ENCODE assay signal across 13 cellular contexts in the genomic region with DNA sequence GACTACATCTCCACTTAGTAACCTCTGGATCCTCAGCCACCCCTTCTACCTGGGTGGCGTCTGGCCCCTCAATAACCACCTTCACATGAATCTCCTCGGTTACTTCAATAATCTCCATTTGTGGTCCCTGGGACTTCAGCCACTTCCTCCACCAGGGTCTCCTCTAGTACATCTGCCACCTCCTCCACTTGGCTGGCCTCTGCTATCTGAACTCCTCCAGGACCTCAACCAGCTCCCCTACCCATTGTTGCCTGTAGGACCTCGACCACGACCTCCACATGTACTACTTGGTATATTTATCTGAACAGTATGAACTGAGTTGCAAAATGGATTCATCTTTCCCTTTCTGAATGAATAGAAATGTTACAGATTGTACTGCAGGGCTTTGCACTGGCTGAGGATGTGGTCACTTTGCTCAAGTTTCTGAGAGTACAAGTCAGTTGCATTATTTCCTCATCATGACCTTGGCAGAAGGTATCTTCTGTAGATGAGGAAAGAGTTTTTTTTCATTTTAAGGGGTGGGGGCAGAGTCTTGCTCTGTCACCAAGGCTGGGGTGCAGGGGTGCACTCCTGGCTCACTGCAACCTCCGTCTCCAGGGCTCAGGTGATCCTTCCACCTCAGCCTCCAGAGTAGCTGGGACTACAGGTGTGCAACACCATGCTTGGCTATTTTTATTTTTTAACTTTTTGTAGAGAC. TPM values are rescaled to one million over a fixed set of nuclear protein-coding genes. Genes with fewer than 3 reads are reported as not detected.
DNase-seq lines count a peak whose midpoint lies in the region; ATAC-seq, FAIRE-seq and TF ChIP-seq lines count a peak whose summit lies in the region.
"Had no signal": no experiment of that assay in that cellular context is flagged by ENCODE, and none has a peak within 500 bp of the region (broad histone marks: within the 10 kb centered on the region; RNA-seq: fewer than 3 reads in every experiment).

No MANE protein-coding gene starts in this region.

- BruUV-seq in GM12878 (replicated peaks; lab: Mats Ljungman, UMichigan), result no TSS peak

- TF ChIP-seq POLR2A in GM12878 (IDR thresholded peaks at IDR 0.05; ENCODE audit: low read depth, low read length), result no peak

- RAD21 ChIA-PET in GM12878 (lab: Charles Lee; ENCODE audit: unreplicated experiment), result interaction anchor here (1.5 to 1.6 kb wide), 2 partner anchors 102 to 109 kb away, joined by 3 to 7 read pairs; no protein-coding TSS in a partner anchor

- no peaks in the 10 kb centered on the region for H3K9me3 ChIP-seq in GM12878 (replicated peaks; ENCODE audit: control insufficient read depth, insufficient read depth, low read length)

- no peak overlapping the region for H3K4me3 Mint-ChIP-seq in activated naive CD4-positive, alpha-beta T cell treated with anti-CD3 and anti-CD28 coated beads, Interleukin-2, amount 10 ng/mL, durations not matched to agents 7 days and 5 days
- H3K4me3 Mint-ChIP-seq: naive B cell had no signal

- H3K4me3 ChIP-seq in GM12878, result no peak overlapping the region

- peaks cover 8% of the 10 kb centered on the region for H3K4me1 ChIP-seq in GM12878 (ENCODE audit: control insufficient read depth, insufficient read depth, low read length)

- H3K9ac ChIP-seq in GM12878 (ENCODE audit: control insufficient read depth, insufficient read depth, low read length), result no peak overlapping the region

- CTCF ChIA-PET in GM12878 (lab: Yijun Ruan, JAX), result interaction anchor here (2.8 kb wide), 1 partner anchor 109 kb away, joined by 10 read pairs; no protein-coding TSS in a partner anchor
- CTCF ChIA-PET in activated naive CD4-positive, alpha-beta T cell treated with anti-CD3 and anti-CD28 coated beads, Interleukin-2, amount 10 ng/mL, durations not matched to agents 7 days and 5 days (lab: Charles Lee), result interaction anchor here (1.6 to 2.1 kb wide), 4 partner anchors 7 to 324 kb away, joined by 5 to 8 read pairs (median 8); no protein-coding TSS in a partner anchor

- 12% methylated on average over 5 of the region's 5 CpGs for WGBS in GM12878 (ENCODE audit: insufficient coverage, insufficient replicate concordance, low lambda C conversion rate, missing lambda C conversion rate)

- peak; percentile 74 for ATAC-seq in GM18520 (IDR thresholded peaks at IDR 0.05; ENCODE audit: unreplicated experiment)
- ATAC-seq in GM21515 (IDR thresholded peaks at IDR 0.05; ENCODE audit: unreplicated experiment), result peak; percentile 64
- ATAC-seq in HG03354 (IDR thresholded peaks at IDR 0.05; ENCODE audit: poor library complexity, severe bottlenecking, unreplicated experiment), result peak; percentile 68
- no peak; the same call in 2 of the 3 replicates for ATAC-seq in GM12878

- FAIRE-seq in GM12878 (lab: Jason Lieb, UNC), result no peak
- FAIRE-seq: G401.6 had no signal

- TF ChIP-seq RAD21 in GM12878 (IDR thresholded peaks at IDR 0.05; ENCODE audit: insufficient read depth, low read depth, low read length), result no peak

- POLR2A ChIA-PET in GM12878 (lab: Charles Lee), result no interaction called here

- DNase-seq in GM12878 (ENCODE audit: low read depth, low spot score) (peak; percentile 11), ureter (ENCODE audit: low spot score) (no peak), NCI-H2196 (lab: John Stamatoyannopoulos, UW; ENCODE audit: unreplicated experiment) (no peak), D341Med (ENCODE audit: low spot score) (no peak)
- DNase-seq in activated naive CD4-positive, alpha-beta T cell treated with anti-CD3 and anti-CD28 coated beads, Interleukin-2, amount 10 ng/mL, durations not matched to agents 7 days and 5 days, result no peak
- DNase-seq: activated CD4-positive, alpha-beta T cell treated with anti-CD3 and anti-CD28 coated beads for 1 hour; naive B cell; NK-92 treated with Interleukin-12 subunit alpha and Interleukin-12 subunit beta, amount 100 ng/mL, for 24 hours had no signal

- intact Hi-C loops in GM12878 (cut with micrococcal nuclease; ENCODE audit: unreplicated experiment), result no loop called here

- no peaks in the 10 kb centered on the region for H4K20me1 ChIP-seq in GM12878 (ENCODE audit: control insufficient read depth, insufficient read depth)

- H3K4me1 Mint-ChIP-seq in activated naive CD4-positive, alpha-beta T cell treated with anti-CD3 and anti-CD28 coated beads, Interleukin-2, amount 10 ng/mL, durations not matched to agents 7 days and 5 days, result peaks cover 11% of the 10 kb centered on the region
- H3K4me1 Mint-ChIP-seq: naive B cell had no signal

- H3K27ac ChIP-seq in GM12878 (ENCODE audit: control insufficient read depth, insufficient read depth), result no peak overlapping the region

- TF ChIP-seq CTCF in GM12878 (IDR thresholded peaks at IDR 0.05 in 2 of 3, conservative IDR thresholded peaks at IDR 0.05 in 1 of 3; ENCODE audit: control insufficient read depth in 2 of 3, extremely low read depth in 1 of 3, insufficient read depth in 1 of 3, low read depth in 3 of 3, low read length in 3 of 3), result no peak

- H3K36me3 ChIP-seq in GM12878 (ENCODE audit: control insufficient read depth in 2 of 2, insufficient read depth in 2 of 2, low read length in 1 of 2), result no peaks in the 10 kb centered on the region

- H3K79me2 ChIP-seq in GM12878 (ENCODE audit: control insufficient read depth, insufficient read depth, low read length), result no peaks in the 10 kb centered on the region

- no peaks in the 10 kb centered on the region for H3K36me3 Mint-ChIP-seq in activated naive CD4-positive, alpha-beta T cell treated with anti-CD3 and anti-CD28 coated beads, Interleukin-2, amount 10 ng/mL, durations not matched to agents 7 days and 5 days
- H3K36me3 Mint-ChIP-seq: naive B cell had no signal

- H3K27me3 ChIP-seq in GM12878 (replicated peaks in 1 of 2; ENCODE audit: control insufficient read depth in 2 of 2, insufficient read depth in 2 of 2, low read length in 1 of 2), result no peaks in the 10 kb centered on the region; a peak in 1 of 4 replicates

- SMC1A ChIA-PET in GM12878 (lab: Charles Lee; ENCODE audit: uncharacterized antibody, unreplicated experiment), result interaction anchor here (1.3 kb wide), 1 partner anchor 110 kb away, joined by 6 read pairs; no protein-coding TSS in a partner anchor

- in situ Hi-C loops in GM12878 (cut with MboI), result no loop called here

- no peak for TF ChIP-seq EP300 in GM12878 (IDR thresholded peaks at IDR 0.05; ENCODE audit: borderline replicate concordance in 1 of 2, control insufficient read depth in 1 of 2, low read depth in 2 of 2, low read length in 2 of 2)

- H3K27me3 Mint-ChIP-seq in activated naive CD4-positive, alpha-beta T cell treated with anti-CD3 and anti-CD28 coated beads, Interleukin-2, amount 10 ng/mL, durations not matched to agents 7 days and 5 days, result peaks cover 43% of the 10 kb centered on the region

- no peaks in the 10 kb centered on the region for H3K9me3 Mint-ChIP-seq in activated naive CD4-positive, alpha-beta T cell treated with anti-CD3 and anti-CD28 coated beads, Interleukin-2, amount 10 ng/mL, durations not matched to agents 7 days and 5 days
- H3K9me3 Mint-ChIP-seq: naive B cell had no signal

- peak overlapping the region; percentile 4; the same call in 1 of the 2 replicates for H3K4me2 ChIP-seq in GM12878 (ENCODE audit: control insufficient read depth, insufficient read depth)

- no peak overlapping the region for H2AFZ ChIP-seq in GM12878 (ENCODE audit: control insufficient read depth, low read depth, low read length)

- no peak overlapping the region for H3K27ac Mint-ChIP-seq in activated naive CD4-positive, alpha-beta T cell treated with anti-CD3 and anti-CD28 coated beads, Interleukin-2, amount 10 ng/mL, durations not matched to agents 7 days and 5 days

RNA-seq across cellular contexts. Expression of gene MAT1A, which starts 36.0 kb away (rescaled TPM):
- total RNA-seq in GM12878 (2013; cell fraction: nucleolus; rRNA removed), result not detected in 2 replicates
- total RNA-seq in GM12878 (2014; rRNA removed), result not detected in 2 replicates
- not detected in 2 replicates for total RNA-seq in GM12878 (2014; rRNA removed; fragmentation: Illumina TruSeq; extraction: Trizol)
- total RNA-seq in GM12878 (2021), result 0.23 and 0.29 TPM in 2 replicates
- polyA plus RNA-seq in GM12878 (2011; ENCODE audit: low read depth), result not detected
- polyA plus RNA-seq in GM12878 (2011; rRNA removed), result not detected in 2 replicates
- 0.02 TPM in 1 of 2 replicates, not detected in the other for polyA plus RNA-seq in GM12878 (2011; cell fraction: cytosol; rRNA removed)
- not detected in 2 replicates for polyA plus RNA-seq in GM12878 (2011; cell fraction: nucleus; rRNA removed)
- 0.07 TPM in 1 of 2 replicates, not detected in the other for polyA plus RNA-seq in GM12878 (2012)
- polyA plus RNA-seq in GM12878 (2014; fragmentation: Illumina TruSeq; extraction: Trizol), result not detected in 2 replicates
- polyA plus RNA-seq in GM12878 (2014; fragmentation: Nextera tagmentation; extraction: Ambion mirVana), result not detected
- not detected in 2 replicates for polyA plus RNA-seq in GM12878 (2014; rRNA removed)
- not detected for polyA plus RNA-seq in GM12878 (2016; fragmentation: Nextera tagmentation; extraction: Ambion mirVana)
- not detected in 2 replicates for polyA minus RNA-seq in GM12878 (2011; rRNA and poly(A)+ RNA removed)
- not detected in 2 replicates for polyA minus RNA-seq in GM12878 (2011; cell fraction: cytosol; rRNA and poly(A)+ RNA removed)
- polyA minus RNA-seq in GM12878 (2011; cell fraction: nucleus; rRNA and poly(A)+ RNA removed), result not detected in 2 replicates
- total RNA-seq in ureter, result 0.75 TPM
- total RNA-seq: glomerular endothelial cell had no signal

RNA-seq across cellular contexts. Expression of gene ANXA11, which starts 48.1 kb away (rescaled TPM):
- 88.9 and 92.3 TPM in 2 replicates for total RNA-seq in GM12878 (2013; cell fraction: nucleolus; rRNA removed)
- 53.1 and 64.8 TPM in 2 replicates for total RNA-seq in GM12878 (2014; rRNA removed)
- 66.4 and 70.7 TPM in 2 replicates for total RNA-seq in GM12878 (2014; rRNA removed; fragmentation: Illumina TruSeq; extraction: Trizol)
- total RNA-seq in GM12878 (2021), result 100 and 104 TPM in 2 replicates
- 161 TPM for polyA plus RNA-seq in GM12878 (2011; ENCODE audit: low read depth)
- polyA plus RNA-seq in GM12878 (2011; rRNA removed), result 126 and 129 TPM in 2 replicates
- 98.8 and 103 TPM in 2 replicates for polyA plus RNA-seq in GM12878 (2011; cell fraction: cytosol; rRNA removed)
- 71.7 and 72.2 TPM in 2 replicates for polyA plus RNA-seq in GM12878 (2011; cell fraction: nucleus; rRNA removed)
- 186 and 310 TPM in 2 replicates for polyA plus RNA-seq in GM12878 (2012)
- polyA plus RNA-seq in GM12878 (2014; fragmentation: Illumina TruSeq; extraction: Trizol), result 94.2 and 117 TPM in 2 replicates
- polyA plus RNA-seq in GM12878 (2014; fragmentation: Nextera tagmentation; extraction: Ambion mirVana), result 10 to 100 TPM; 25.0 to 67.7 TPM
- polyA plus RNA-seq in GM12878 (2014; rRNA removed), result 57.0 and 61.4 TPM in 2 replicates
- 10 to 100 TPM; 73.7 to 80.5 TPM for polyA plus RNA-seq in GM12878 (2016; fragmentation: Nextera tagmentation; extraction: Ambion mirVana)
- polyA minus RNA-seq in GM12878 (2011; rRNA and poly(A)+ RNA removed), result 75.3 and 100 TPM in 2 replicates
- 46.5 and 59.4 TPM in 2 replicates for polyA minus RNA-seq in GM12878 (2011; cell fraction: cytosol; rRNA and poly(A)+ RNA removed)
- polyA minus RNA-seq in GM12878 (2011; cell fraction: nucleus; rRNA and poly(A)+ RNA removed), result 26.7 and 47.8 TPM in 2 replicates
- 372 TPM for total RNA-seq in ureter
